ENCODE assay signal across 1 cellular context in the genomic region with DNA sequence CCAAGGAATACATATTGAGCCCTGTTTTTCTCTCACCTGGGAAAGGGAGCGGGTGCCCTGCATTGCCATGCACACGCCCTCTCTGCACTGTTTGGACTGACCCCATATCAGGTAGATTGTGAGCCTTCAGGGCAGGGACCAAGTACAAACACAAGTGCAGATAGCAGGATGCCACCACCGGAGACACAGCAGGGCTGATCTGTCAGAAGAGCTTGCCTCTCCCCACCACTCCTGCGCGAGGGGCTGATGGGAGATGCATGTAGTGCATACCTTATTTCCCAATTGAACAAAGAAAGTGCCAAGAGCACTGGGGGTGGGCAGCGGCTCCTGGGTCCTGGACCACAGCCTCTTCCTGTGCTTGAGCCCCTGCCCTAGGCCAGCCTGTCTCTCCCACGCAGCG.
TF ChIP-seq lines count a peak whose summit lies in the region.

No MANE protein-coding gene starts in this region.

TF ChIP-seq in HCT116, 20 proteins besides CTCF, POLR2A, EP300 and RAD21 (continued from another document):
- TF ChIP-seq, protein P1, sequence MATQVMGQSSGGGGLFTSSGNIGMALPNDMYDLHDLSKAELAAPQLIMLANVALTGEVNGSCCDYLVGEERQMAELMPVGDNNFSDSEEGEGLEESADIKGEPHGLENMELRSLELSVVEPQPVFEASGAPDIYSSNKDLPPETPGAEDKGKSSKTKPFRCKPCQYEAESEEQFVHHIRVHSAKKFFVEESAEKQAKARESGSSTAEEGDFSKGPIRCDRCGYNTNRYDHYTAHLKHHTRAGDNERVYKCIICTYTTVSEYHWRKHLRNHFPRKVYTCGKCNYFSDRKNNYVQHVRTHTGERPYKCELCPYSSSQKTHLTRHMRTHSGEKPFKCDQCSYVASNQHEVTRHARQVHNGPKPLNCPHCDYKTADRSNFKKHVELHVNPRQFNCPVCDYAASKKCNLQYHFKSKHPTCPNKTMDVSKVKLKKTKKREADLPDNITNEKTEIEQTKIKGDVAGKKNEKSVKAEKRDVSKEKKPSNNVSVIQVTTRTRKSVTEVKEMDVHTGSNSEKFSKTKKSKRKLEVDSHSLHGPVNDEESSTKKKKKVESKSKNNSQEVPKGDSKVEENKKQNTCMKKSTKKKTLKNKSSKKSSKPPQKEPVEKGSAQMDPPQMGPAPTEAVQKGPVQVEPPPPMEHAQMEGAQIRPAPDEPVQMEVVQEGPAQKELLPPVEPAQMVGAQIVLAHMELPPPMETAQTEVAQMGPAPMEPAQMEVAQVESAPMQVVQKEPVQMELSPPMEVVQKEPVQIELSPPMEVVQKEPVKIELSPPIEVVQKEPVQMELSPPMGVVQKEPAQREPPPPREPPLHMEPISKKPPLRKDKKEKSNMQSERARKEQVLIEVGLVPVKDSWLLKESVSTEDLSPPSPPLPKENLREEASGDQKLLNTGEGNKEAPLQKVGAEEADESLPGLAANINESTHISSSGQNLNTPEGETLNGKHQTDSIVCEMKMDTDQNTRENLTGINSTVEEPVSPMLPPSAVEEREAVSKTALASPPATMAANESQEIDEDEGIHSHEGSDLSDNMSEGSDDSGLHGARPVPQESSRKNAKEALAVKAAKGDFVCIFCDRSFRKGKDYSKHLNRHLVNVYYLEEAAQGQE (IDR thresholded peaks at IDR 0.05; ENCODE audit: low read depth), result no peak
- no peak for TF ChIP-seq ZNF274 (IDR thresholded peaks at IDR 0.05; ENCODE audit: low read depth, low read length)
- TF ChIP-seq ZFX (IDR thresholded peaks at IDR 0.05), result no peak
- TF ChIP-seq FOSL1 (IDR thresholded peaks at IDR 0.05; ENCODE audit: low read depth), result no peak
- no peak for TF ChIP-seq SRF (IDR thresholded peaks at IDR 0.05; ENCODE audit: low read depth)
- TF ChIP-seq EZH2 (IDR thresholded peaks at IDR 0.05), result no peak
- no peak for TF ChIP-seq ATF3 (IDR thresholded peaks at IDR 0.05)
- TF ChIP-seq EZH2phosphoT487 (IDR thresholded peaks at IDR 0.05; ENCODE audit: borderline replicate concordance), result no peak
- TF ChIP-seq CEBPB (IDR thresholded peaks at IDR 0.05; ENCODE audit: low read depth), result no peak
- TF ChIP-seq CBX3 (IDR thresholded peaks at IDR 0.05; ENCODE audit: low read depth), result no peak
- TF ChIP-seq, protein P2, sequence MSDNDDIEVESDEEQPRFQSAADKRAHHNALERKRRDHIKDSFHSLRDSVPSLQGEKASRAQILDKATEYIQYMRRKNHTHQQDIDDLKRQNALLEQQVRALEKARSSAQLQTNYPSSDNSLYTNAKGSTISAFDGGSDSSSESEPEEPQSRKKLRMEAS (IDR thresholded peaks at IDR 0.05), result no peak
- no peak for TF ChIP-seq SP1 (IDR thresholded peaks at IDR 0.05; ENCODE audit: low read depth)
- TF ChIP-seq EGR1 (IDR thresholded peaks at IDR 0.05; ENCODE audit: low read depth), result no peak
- TF ChIP-seq ELF1 (IDR thresholded peaks at IDR 0.05; ENCODE audit: borderline replicate concordance, low read depth), result no peak
